1 cellular context compared by ENCODE assay signal in the genomic region with DNA sequence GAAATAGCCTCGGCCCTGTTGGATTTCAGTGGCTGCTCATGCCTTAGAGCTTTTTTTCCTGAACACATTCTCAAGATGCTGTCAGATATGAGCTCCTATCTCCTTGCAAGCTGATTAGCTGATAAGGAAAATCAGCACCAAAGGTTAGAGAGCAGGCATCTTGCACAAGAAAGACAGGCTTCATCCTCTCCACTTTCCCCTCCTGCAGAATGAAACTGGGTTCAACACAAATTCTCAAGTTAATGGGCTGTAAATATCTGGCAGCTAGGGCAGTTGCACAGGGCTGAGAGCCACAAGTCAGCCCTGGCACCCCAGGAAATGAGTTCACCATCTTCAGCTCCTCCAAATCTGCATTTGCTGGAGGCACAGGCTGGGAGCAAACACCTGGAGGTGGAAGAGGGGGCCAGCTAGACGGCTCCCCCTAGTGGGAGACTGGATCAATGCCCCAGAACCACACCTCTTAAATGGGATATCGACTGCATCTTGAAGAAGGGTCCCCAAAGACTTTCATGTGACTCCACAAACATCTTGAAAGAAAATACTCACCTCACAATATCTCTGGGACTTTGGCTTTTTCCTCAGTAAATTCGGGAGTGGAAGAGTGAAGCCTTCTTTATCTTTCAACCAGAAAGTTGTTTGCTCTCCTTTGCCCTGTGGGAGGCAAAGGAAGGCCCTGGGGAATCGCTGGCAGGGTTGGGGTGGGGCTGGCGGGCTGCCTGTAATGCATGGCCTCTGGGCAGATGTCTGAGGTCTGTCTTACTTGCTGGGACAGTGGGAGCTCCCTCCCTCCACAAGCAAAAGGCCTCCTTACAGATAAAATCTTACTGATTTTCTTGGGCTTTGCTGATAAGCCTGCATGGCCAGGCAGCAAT.
TF ChIP-seq lines count a peak whose summit lies in the region.

No MANE protein-coding gene starts in this region.

TF ChIP-seq in GM23338, 12 proteins besides CTCF, POLR2A, EP300 and RAD21 (continued from another document):
- TF ChIP-seq, protein P1, sequence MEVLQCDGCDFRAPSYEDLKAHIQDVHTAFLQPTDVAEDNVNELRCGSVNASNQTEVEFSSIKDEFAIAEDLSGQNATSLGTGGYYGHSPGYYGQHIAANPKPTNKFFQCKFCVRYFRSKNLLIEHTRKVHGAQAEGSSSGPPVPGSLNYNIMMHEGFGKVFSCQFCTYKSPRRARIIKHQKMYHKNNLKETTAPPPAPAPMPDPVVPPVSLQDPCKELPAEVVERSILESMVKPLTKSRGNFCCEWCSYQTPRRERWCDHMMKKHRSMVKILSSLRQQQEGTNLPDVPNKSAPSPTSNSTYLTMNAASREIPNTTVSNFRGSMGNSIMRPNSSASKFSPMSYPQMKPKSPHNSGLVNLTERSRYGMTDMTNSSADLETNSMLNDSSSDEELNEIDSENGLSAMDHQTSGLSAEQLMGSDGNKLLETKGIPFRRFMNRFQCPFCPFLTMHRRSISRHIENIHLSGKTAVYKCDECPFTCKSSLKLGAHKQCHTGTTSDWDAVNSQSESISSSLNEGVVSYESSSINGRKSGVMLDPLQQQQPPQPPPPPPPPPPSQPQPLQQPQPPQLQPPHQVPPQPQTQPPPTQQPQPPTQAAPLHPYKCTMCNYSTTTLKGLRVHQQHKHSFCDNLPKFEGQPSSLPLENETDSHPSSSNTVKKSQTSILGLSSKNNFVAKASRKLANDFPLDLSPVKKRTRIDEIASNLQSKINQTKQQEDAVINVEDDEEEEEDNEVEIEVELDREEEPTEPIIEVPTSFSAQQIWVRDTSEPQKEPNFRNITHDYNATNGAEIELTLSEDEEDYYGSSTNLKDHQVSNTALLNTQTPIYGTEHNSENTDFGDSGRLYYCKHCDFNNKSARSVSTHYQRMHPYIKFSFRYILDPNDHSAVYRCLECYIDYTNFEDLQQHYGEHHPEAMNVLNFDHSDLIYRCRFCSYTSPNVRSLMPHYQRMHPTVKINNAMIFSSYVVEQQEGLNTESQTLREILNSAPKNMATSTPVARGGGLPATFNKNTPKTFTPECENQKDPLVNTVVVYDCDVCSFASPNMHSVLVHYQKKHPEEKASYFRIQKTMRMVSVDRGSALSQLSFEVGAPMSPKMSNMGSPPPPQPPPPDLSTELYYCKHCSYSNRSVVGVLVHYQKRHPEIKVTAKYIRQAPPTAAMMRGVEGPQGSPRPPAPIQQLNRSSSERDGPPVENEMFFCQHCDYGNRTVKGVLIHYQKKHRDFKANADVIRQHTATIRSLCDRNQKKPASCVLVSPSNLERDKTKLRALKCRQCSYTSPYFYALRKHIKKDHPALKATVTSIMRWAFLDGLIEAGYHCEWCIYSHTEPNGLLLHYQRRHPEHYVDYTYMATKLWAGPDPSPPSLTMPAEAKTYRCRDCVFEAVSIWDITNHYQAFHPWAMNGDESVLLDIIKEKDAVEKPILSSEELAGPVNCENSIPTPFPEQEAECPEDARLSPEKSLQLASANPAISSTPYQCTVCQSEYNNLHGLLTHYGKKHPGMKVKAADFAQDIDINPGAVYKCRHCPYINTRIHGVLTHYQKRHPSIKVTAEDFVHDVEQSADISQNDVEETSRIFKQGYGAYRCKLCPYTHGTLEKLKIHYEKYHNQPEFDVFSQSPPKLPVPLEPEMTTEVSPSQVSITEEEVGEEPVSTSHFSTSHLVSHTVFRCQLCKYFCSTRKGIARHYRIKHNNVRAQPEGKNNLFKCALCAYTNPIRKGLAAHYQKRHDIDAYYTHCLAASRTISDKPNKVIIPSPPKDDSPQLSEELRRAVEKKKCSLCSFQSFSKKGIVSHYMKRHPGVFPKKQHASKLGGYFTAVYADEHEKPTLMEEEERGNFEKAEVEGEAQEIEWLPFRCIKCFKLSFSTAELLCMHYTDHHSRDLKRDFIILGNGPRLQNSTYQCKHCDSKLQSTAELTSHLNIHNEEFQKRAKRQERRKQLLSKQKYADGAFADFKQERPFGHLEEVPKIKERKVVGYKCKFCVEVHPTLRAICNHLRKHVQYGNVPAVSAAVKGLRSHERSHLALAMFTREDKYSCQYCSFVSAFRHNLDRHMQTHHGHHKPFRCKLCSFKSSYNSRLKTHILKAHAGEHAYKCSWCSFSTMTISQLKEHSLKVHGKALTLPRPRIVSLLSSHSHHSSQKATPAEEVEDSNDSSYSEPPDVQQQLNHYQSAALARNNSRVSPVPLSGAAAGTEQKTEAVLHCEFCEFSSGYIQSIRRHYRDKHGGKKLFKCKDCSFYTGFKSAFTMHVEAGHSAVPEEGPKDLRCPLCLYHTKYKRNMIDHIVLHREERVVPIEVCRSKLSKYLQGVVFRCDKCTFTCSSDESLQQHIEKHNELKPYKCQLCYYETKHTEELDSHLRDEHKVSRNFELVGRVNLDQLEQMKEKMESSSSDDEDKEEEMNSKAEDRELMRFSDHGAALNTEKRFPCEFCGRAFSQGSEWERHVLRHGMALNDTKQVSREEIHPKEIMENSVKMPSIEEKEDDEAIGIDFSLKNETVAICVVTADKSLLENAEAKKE (CRISPR knock-in tag; IDR thresholded peaks at IDR 0.05), result no peak
- TF ChIP-seq NANOG (IDR thresholded peaks at IDR 0.05; ENCODE audit: borderline replicate concordance) (no peak), EZH2phosphoT487 (IDR thresholded peaks at IDR 0.05; ENCODE audit: unreplicated experiment) (no peak), ZNF114 (CRISPR knock-in tag; IDR thresholded peaks at IDR 0.05) (no peak), JUNB (IDR thresholded peaks at IDR 0.05; ENCODE audit: unreplicated experiment) (no peak), STAT1 (IDR thresholded peaks at IDR 0.05; ENCODE audit: unreplicated experiment) (no peak), ZNF331 (CRISPR knock-in tag; IDR thresholded peaks at IDR 0.05; ENCODE audit: low read depth) (no peak), EZH2 (IDR thresholded peaks at IDR 0.05; ENCODE audit: low read depth, unreplicated experiment) (no peak), POLR2AphosphoS5 (IDR thresholded peaks at IDR 0.05; ENCODE audit: low read depth) (no peak), CREB1 (CRISPR knock-in tag; IDR thresholded peaks at IDR 0.05; ENCODE audit: low read depth) (no peak)
- TF ChIP-seq, protein P2, sequence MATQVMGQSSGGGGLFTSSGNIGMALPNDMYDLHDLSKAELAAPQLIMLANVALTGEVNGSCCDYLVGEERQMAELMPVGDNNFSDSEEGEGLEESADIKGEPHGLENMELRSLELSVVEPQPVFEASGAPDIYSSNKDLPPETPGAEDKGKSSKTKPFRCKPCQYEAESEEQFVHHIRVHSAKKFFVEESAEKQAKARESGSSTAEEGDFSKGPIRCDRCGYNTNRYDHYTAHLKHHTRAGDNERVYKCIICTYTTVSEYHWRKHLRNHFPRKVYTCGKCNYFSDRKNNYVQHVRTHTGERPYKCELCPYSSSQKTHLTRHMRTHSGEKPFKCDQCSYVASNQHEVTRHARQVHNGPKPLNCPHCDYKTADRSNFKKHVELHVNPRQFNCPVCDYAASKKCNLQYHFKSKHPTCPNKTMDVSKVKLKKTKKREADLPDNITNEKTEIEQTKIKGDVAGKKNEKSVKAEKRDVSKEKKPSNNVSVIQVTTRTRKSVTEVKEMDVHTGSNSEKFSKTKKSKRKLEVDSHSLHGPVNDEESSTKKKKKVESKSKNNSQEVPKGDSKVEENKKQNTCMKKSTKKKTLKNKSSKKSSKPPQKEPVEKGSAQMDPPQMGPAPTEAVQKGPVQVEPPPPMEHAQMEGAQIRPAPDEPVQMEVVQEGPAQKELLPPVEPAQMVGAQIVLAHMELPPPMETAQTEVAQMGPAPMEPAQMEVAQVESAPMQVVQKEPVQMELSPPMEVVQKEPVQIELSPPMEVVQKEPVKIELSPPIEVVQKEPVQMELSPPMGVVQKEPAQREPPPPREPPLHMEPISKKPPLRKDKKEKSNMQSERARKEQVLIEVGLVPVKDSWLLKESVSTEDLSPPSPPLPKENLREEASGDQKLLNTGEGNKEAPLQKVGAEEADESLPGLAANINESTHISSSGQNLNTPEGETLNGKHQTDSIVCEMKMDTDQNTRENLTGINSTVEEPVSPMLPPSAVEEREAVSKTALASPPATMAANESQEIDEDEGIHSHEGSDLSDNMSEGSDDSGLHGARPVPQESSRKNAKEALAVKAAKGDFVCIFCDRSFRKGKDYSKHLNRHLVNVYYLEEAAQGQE (IDR thresholded peaks at IDR 0.05; ENCODE audit: unreplicated experiment), result no peak
